Comparison of ENCODE assay signal across 8 cellular contexts in genomic region chr5:14809369-14810144, GRCh38.
DNase-seq lines count a peak whose midpoint lies in the region; ATAC-seq lines count a peak whose summit lies in the region.

No MANE protein-coding gene starts in this region.

- DNase-seq in SIG-M5 (lab: John Stamatoyannopoulos, UW) (peak; percentile 96), left cardiac atrium (peak; percentile 72), smooth muscle cell of the brain vasculature (ENCODE audit: low read depth, low spot score) (peak; percentile 82), NCI-H510A (lab: John Stamatoyannopoulos, UW) (no peak), DMS53 (lab: John Stamatoyannopoulos, UW) (no peak)
- peak; percentile 60 for DNase-seq in activated gamma-delta T cell treated with anti-CD3 and anti-CD28 coated beads, Interleukin-2, amount 50 U/mL, for 16 hours (ENCODE audit: low read depth)

- ATAC-seq in GM18519 (IDR thresholded peaks at IDR 0.05; ENCODE audit: low FRiP score, unreplicated experiment) (peak; percentile 97), HG03060 (IDR thresholded peaks at IDR 0.05; ENCODE audit: low read depth, unreplicated experiment) (peak; percentile 97), left cardiac atrium (peak; percentile 75 to 91)

- intact Hi-C loops in left cardiac atrium (cut with DNase I): loop anchor here in 1 of 2 donors (10.0 kb wide), 1 partner anchor 65 kb away; no protein-coding TSS in a partner anchor

Comparison
In these comparisons a context has a peak if more than half of its experiments do, and no peak if none do; other contexts are left out.
1. DNase-seq: peak in SIG-M5 (single experiment), activated gamma-delta T cell treated with anti-CD3 and anti-CD28 coated beads, Interleukin-2, amount 50 U/mL, for 16 hours (single experiment), left cardiac atrium (single experiment) and smooth muscle cell of the brain vasculature (single experiment); none in NCI-H510A (single experiment) and DMS53 (single experiment).
2. Peak in every context shown above with its lines, with median percentiles within 50 percentile points of each other: ATAC-seq.